In genomic region chr5:7815757-7816534, GRCh38 we compare ENCODE assay signal across 8 cellular contexts. TPM values are rescaled to one million over a fixed set of nuclear protein-coding genes. Genes with fewer than 3 reads are reported as not detected.
A peak's percentile ranks its signal among the peaks of the same experiment; 100 is the strongest.
DNase-seq lines count a peak whose midpoint lies in the region; ATAC-seq and TF ChIP-seq lines count a peak whose summit lies in the region.

No MANE protein-coding gene starts in this region.

- H3K9me3 ChIP-seq in AG04450 (ENCODE audit: control insufficient read depth, insufficient read depth, low read length): no peaks in the 10 kb centered on the region

- peak; percentile 84 for TF ChIP-seq CTCF in AG04450 (IDR thresholded peaks at IDR 0.05; ENCODE audit: low read depth, low read length)

- DNase-seq in AG04450 (ENCODE audit: low read depth, low spot score): peak; percentile 4
- DNase-seq in NCI-H510A (lab: John Stamatoyannopoulos, UW): peak; percentile 53
- peak; percentile 39 to 45 for DNase-seq in activated CD4-positive, alpha-beta T cell treated with anti-CD3 and anti-CD28 coated beads, Interleukin-2, amount 50 U/mL, for 24 hours (ENCODE audit: low read depth in 1 of 2, low spot score in 1 of 2)
- peak; percentile 39 for DNase-seq in effector CD4-positive, alpha-beta T cell
- peak; percentile 53 to 71 for DNase-seq in lung microvascular endothelial cell (ENCODE audit: low read depth in 2 of 2)
- DNase-seq in stimulated activated CD8-positive, alpha-beta memory T cell treated with anti-CD3 and anti-CD28 coated beads, Interleukin-15, amount 100 ng/mL, for 24 hours (ENCODE audit: low read depth): peak; percentile 40

- CTCF ChIA-PET in AG04450 (lab: Charles Lee): interaction anchor here (0.6 to 2.9 kb wide), 16 partner anchors 8 to 1050 kb away, joined by 3 to 23 read pairs (median 4); partner anchors contain the start of genes CFAP90, FASTKD3 and MTRR

- ATAC-seq in GM18861 (IDR thresholded peaks at IDR 0.05; ENCODE audit: unreplicated experiment) (peak; percentile 81), HG03064 (IDR thresholded peaks at IDR 0.05; ENCODE audit: low read depth, unreplicated experiment) (peak; percentile 86)

- no peaks in the 10 kb centered on the region for H3K27me3 ChIP-seq in AG04450 (ENCODE audit: control insufficient read depth, insufficient read depth, low read length)

- POLR2A ChIA-PET in AG04450 (lab: Yijun Ruan, JAX): no interaction called here

- H3K4me3 ChIP-seq in AG04450 (ENCODE audit: low read depth, low read length): no peak overlapping the region

- no peak overlapping the region for H3K27ac ChIP-seq in AG04450 (ENCODE audit: low read depth, low read length)

RNA-seq across cellular contexts. Expression of gene CFAP90, which starts 35.0 kb away (rescaled TPM):
- 0.09 and 0.10 TPM in 2 replicates for polyA plus RNA-seq in AG04450 (2011; rRNA removed)
- polyA minus RNA-seq in AG04450 (2011; rRNA and poly(A)+ RNA removed): not detected in 2 replicates
- not detected in 2 replicates for total RNA-seq in lung microvascular endothelial cell

RNA-seq across cellular contexts. Expression of gene FASTKD3, which starts 52.9 kb away (rescaled TPM):
- polyA plus RNA-seq in AG04450 (2011; rRNA removed): 9.2 and 12.8 TPM in 2 replicates
- 3.6 and 7.6 TPM in 2 replicates for polyA minus RNA-seq in AG04450 (2011; rRNA and poly(A)+ RNA removed)
- 7.6 and 9.1 TPM in 2 replicates for total RNA-seq in lung microvascular endothelial cell

RNA-seq across cellular contexts. Expression of gene MTRR, which starts 53.0 kb away (rescaled TPM):
- polyA plus RNA-seq in AG04450 (2011; rRNA removed): 44.1 and 50.0 TPM in 2 replicates
- polyA minus RNA-seq in AG04450 (2011; rRNA and poly(A)+ RNA removed): 55.7 and 57.2 TPM in 2 replicates
- 8.5 and 18.7 TPM in 2 replicates for total RNA-seq in lung microvascular endothelial cell

Comparison
In these comparisons a context has a peak if more than half of its experiments do, and no peak if none do; other contexts are left out.
1. DNase-seq: peak in every context shown above with its lines; median percentile 62 in lung microvascular endothelial cell; 53 in NCI-H510A; 42 in activated CD4-positive, alpha-beta T cell treated with anti-CD3 and anti-CD28 coated beads, Interleukin-2, amount 50 U/mL, for 24 hours; 40 in stimulated activated CD8-positive, alpha-beta memory T cell treated with anti-CD3 and anti-CD28 coated beads, Interleukin-15, amount 100 ng/mL, for 24 hours; 39 in effector CD4-positive, alpha-beta T cell; 4 in AG04450.